8 cellular contexts compared by ENCODE assay signal in genomic region chr17:62470666-62471379, GRCh38. TPM values are rescaled to one million over a fixed set of nuclear protein-coding genes. Genes with fewer than 3 reads are reported as not detected.
DNase-seq lines count a peak whose midpoint lies in the region; TF ChIP-seq lines count a peak whose summit lies in the region.
"Not testable (repeated sequence)": the region's sequence is repeated elsewhere in the genome, so short reads cannot be mapped to it uniquely, and the experiment has no call there.

No MANE protein-coding gene starts in this region.

- not testable (repeated sequence) for H3K4me3 ChIP-seq in GM06990 (replicated peaks; ENCODE audit: low read depth, low read length); skeletal muscle cell (ENCODE audit: low read depth, low read length); thyroid gland (replicated peaks in 1 of 3)

- H3K36me3 ChIP-seq in GM06990 (ENCODE audit: control insufficient read depth, insufficient read depth, low read length); thyroid gland: not testable (repeated sequence)

- H3K27ac ChIP-seq in thyroid gland: peak overlapping the region; percentile 39 to 65 (median 57)

- intact Hi-C loops in thyroid gland (cut with DNase I): loop anchor here (10.0 kb wide), 1 partner anchor 46 kb away; the partner anchor contains the start of gene METTL2A

- TF ChIP-seq POLR2A in thyroid gland (IDR thresholded peaks at IDR 0.05): not testable (repeated sequence)

- DNase-seq in GM06990 (ENCODE audit: extremely low read depth, insufficient read length): peak; percentile 26
- DNase-seq in NCI-H1694 (lab: John Stamatoyannopoulos, UW): peak; percentile 76
- peak; percentile 98 for DNase-seq in RPMI8226
- peak; percentile 8 to 33 (median 18) for DNase-seq in activated CD8-positive, alpha-beta memory T cell treated with anti-CD3 and anti-CD28 coated beads for 48 hours (ENCODE audit: low read depth in 2 of 3, low spot score in 2 of 3)
- DNase-seq in cerebellum (ENCODE audit: low spot score): peak; percentile 66
- DNase-seq in inferior parietal cortex (ENCODE audit: extremely low spot score): peak; percentile 42
- peak; percentile 21 for DNase-seq in skeletal muscle cell (ENCODE audit: low read depth)
- peak; percentile 69 to 85 for DNase-seq in thyroid gland

- H3K4me1 ChIP-seq in thyroid gland: not testable (repeated sequence)

- H3K9me3 ChIP-seq in thyroid gland: not testable (repeated sequence)

- TF ChIP-seq CTCF in GM06990 (IDR thresholded peaks at IDR 0.05; ENCODE audit: insufficient read depth, low read length, poor library complexity, severe bottlenecking); thyroid gland (IDR thresholded peaks at IDR 0.05): not testable (repeated sequence)

- H3K27me3 ChIP-seq in GM06990 (replicated peaks; ENCODE audit: control insufficient read depth, insufficient read depth, low read length); thyroid gland: not testable (repeated sequence)

- WGBS in thyroid gland, 2 donors: 39 to 52% methylated on average over 5 of the region's 8 CpGs

RNA-seq across cellular contexts. Expression of gene TLK2, which starts 7.8 kb away (rescaled TPM):
- total RNA-seq in cerebellum: 61.3 TPM
- 10 to 100 TPM; 45.8 to 78.1 (median 54.1) TPM for total RNA-seq in thyroid gland

RNA-seq across cellular contexts. Expression of gene METTL2A, which starts 47.1 kb away (rescaled TPM):
- 31.9 TPM for total RNA-seq in cerebellum
- total RNA-seq in thyroid gland: 10 to 100 TPM; 15.0 to 21.4 (median 17.5) TPM

Comparison
In these comparisons a context has a peak if more than half of its experiments do, and no peak if none do; other contexts are left out.
1. DNase-seq: peak in every context shown above with its lines; median percentile 98 in RPMI8226; 77 in thyroid gland; 76 in NCI-H1694; 66 in cerebellum; 42 in inferior parietal cortex; 26 in GM06990; 21 in skeletal muscle cell; 18 in activated CD8-positive, alpha-beta memory T cell treated with anti-CD3 and anti-CD28 coated beads for 48 hours.